16 cellular contexts compared by ENCODE assay signal in genomic region chr12:123967121-123967586, GRCh38.
"Had no signal": no experiment of that assay in that cellular context is flagged by ENCODE, and none has a peak within 500 bp of the region (broad histone marks: within the 10 kb centered on the region; RNA-seq: fewer than 3 reads in every experiment).

No MANE protein-coding gene starts in this region.

- H3K9me3 ChIP-seq: ascending aorta, breast epithelium, tibial nerve, uterus had no signal

- H3K4me1 ChIP-seq: breast epithelium, uterus had no signal

- H3K4me3 ChIP-seq: ascending aorta, breast epithelium, lung, tibial nerve, uterus had no signal

- H3K36me3 Mint-ChIP-seq: mesothelial cell of epicardium had no signal

- DNase-seq: activated CD4-positive, alpha-beta T cell treated with anti-CD3 and anti-CD28 coated beads for 1 hour; activated gamma-delta T cell; cerebellar nuclear complex; cortex of kidney; occipital lobe; T1000; uterus; WERI-Rb-1 had no signal

- H3K27ac Mint-ChIP-seq: activated naive CD4-positive, alpha-beta T cell treated with anti-CD3 and anti-CD28 coated beads, Interleukin-2, amount 50 U/mL, for 24 hours; mesothelial cell of epicardium; stimulated activated naive CD8-positive, alpha-beta T cell treated with anti-CD3 and anti-CD28 coated beads, Interleukin-15, Interleukin-2, amounts not matched to agents 100 ng/mL and 50 ng/mL, for 24 hours had no signal

- H3K27me3 Mint-ChIP-seq: activated naive CD4-positive, alpha-beta T cell treated with anti-CD3 and anti-CD28 coated beads, Interleukin-2, amount 50 U/mL, for 24 hours; stimulated activated naive CD8-positive, alpha-beta T cell treated with anti-CD3 and anti-CD28 coated beads, Interleukin-15, Interleukin-2, amounts not matched to agents 100 ng/mL and 50 ng/mL, for 24 hours had no signal

- H3K36me3 ChIP-seq: breast epithelium, tibial nerve, uterus, WERI-Rb-1 had no signal

- FAIRE-seq: endometrium had no signal

- H3K4me3 Mint-ChIP-seq: activated naive CD4-positive, alpha-beta T cell treated with anti-CD3 and anti-CD28 coated beads, Interleukin-2, amount 50 U/mL, for 24 hours; mesothelial cell of epicardium; stimulated activated naive CD8-positive, alpha-beta T cell treated with anti-CD3 and anti-CD28 coated beads, Interleukin-15, Interleukin-2, amounts not matched to agents 100 ng/mL and 50 ng/mL, for 24 hours had no signal

- H3K27me3 ChIP-seq: ascending aorta, breast epithelium, tibial nerve, uterus had no signal

- H3K9me3 Mint-ChIP-seq: activated naive CD4-positive, alpha-beta T cell treated with anti-CD3 and anti-CD28 coated beads, Interleukin-2, amount 50 U/mL, for 24 hours; mesothelial cell of epicardium; stimulated activated naive CD8-positive, alpha-beta T cell treated with anti-CD3 and anti-CD28 coated beads, Interleukin-15, Interleukin-2, amounts not matched to agents 100 ng/mL and 50 ng/mL, for 24 hours had no signal

- H3K27ac ChIP-seq: ascending aorta, breast epithelium, tibial nerve, uterus, WERI-Rb-1 had no signal
